Comparison of ENCODE assay signal across 26 cellular contexts in genomic region chr13:93859666-93860065, GRCh38.
A peak's percentile ranks its signal among the peaks of the same experiment; 100 is the strongest.
DNase-seq lines count a peak whose midpoint lies in the region; ATAC-seq and TF ChIP-seq lines count a peak whose summit lies in the region.
"Had no signal": no experiment of that assay in that cellular context is flagged by ENCODE, and none has a peak within 500 bp of the region (broad histone marks: within the 10 kb centered on the region; RNA-seq: fewer than 3 reads in every experiment).

No MANE protein-coding gene starts in this region.

- peak; percentile 8 for DNase-seq in EH (ENCODE audit: low read depth)
- peak; percentile 43 for DNase-seq in NCI-H226
- no peak for DNase-seq in chondrocyte (ENCODE audit: low spot score)
- peak; percentile 74 for DNase-seq in non-pigmented ciliary epithelial cell (ENCODE audit: low read depth)
- DNase-seq in MCF 10A (ENCODE audit: unreplicated experiment): no peak
- DNase-seq: activated CD4-positive, alpha-beta T cell treated with anti-CD3 and anti-CD28 coated beads, Interleukin-2, amount 50 U/mL, for 4 hours; activated naive CD4-positive, alpha-beta T cell treated with anti-CD3 and anti-CD28 coated beads for 36 hours; amniotic stem cell; esophagus squamous epithelium; Kasumi-1; kidney; naive B cell; NCI-H187; NCI-H526; occipital lobe; small intestine; T-helper 1 cell; upper lobe of left lung had no signal

- TF ChIP-seq CTCF in chondrocyte (IDR thresholded peaks at IDR 0.05): no peak
- no peak for TF ChIP-seq CTCF in MCF 10A (IDR thresholded peaks at IDR 0.05; ENCODE audit: unreplicated experiment)

- H3K9me3 Mint-ChIP-seq in chondrocyte (ENCODE audit: low read depth) (peaks cover 4% of the 10 kb centered on the region), MCF 10A (ENCODE audit: unreplicated experiment) (no peaks in the 10 kb centered on the region)
- H3K9me3 Mint-ChIP-seq: activated naive CD4-positive, alpha-beta T cell treated with anti-CD3 and anti-CD28 coated beads for 36 hours; activated T-helper 1 cell treated with anti-CD3 and anti-CD28 coated beads, Interleukin-12 subunit alpha, Interleukin-12 subunit beta, Interleukin-2, Interleukin-4 antibody, amounts not matched to agents 30 ng/mL and 10 ng/mL and 1 ng/mL, durations not matched to agents 14 hours and 24 hours and 36 hours had no signal

- BruUV-seq in MCF 10A (replicated peaks; lab: Mats Ljungman, UMichigan): no TSS peak

- CTCF ChIA-PET in MCF 10A (lab: Yijun Ruan, JAX): no interaction called here

- H3K4me1 Mint-ChIP-seq in chondrocyte (ENCODE audit: low read depth) (peaks cover 50% of the 10 kb centered on the region), MCF 10A (ENCODE audit: insufficient read depth, unreplicated experiment) (peaks cover 22% of the 10 kb centered on the region)
- H3K4me1 Mint-ChIP-seq: naive B cell had no signal

- H3K36me3 Mint-ChIP-seq in chondrocyte (ENCODE audit: low read depth) (no peaks in the 10 kb centered on the region), MCF 10A (ENCODE audit: insufficient read depth, unreplicated experiment) (no peaks in the 10 kb centered on the region)
- H3K36me3 Mint-ChIP-seq: mesothelial cell of epicardium, naive B cell had no signal

- H3K4me3 Mint-ChIP-seq in chondrocyte (ENCODE audit: unreplicated experiment) (no peak overlapping the region), MCF 10A (ENCODE audit: unreplicated experiment) (no peak overlapping the region)
- H3K4me3 Mint-ChIP-seq: activated naive CD4-positive, alpha-beta T cell treated with anti-CD3 and anti-CD28 coated beads for 36 hours; activated T-helper 1 cell treated with anti-CD3 and anti-CD28 coated beads, Interleukin-12 subunit alpha, Interleukin-12 subunit beta, Interleukin-2, Interleukin-4 antibody, amounts not matched to agents 30 ng/mL and 10 ng/mL and 1 ng/mL, durations not matched to agents 14 hours and 24 hours and 36 hours; mesothelial cell of epicardium; naive B cell had no signal

- intact Hi-C loops in MCF 10A (cut with micrococcal nuclease): no loop called here

- POLR2A ChIA-PET in MCF 10A (lab: Yijun Ruan, JAX): no interaction called here

- no peaks in the 10 kb centered on the region for H3K27me3 Mint-ChIP-seq in chondrocyte (ENCODE audit: low read depth)
- H3K27me3 Mint-ChIP-seq in MCF 10A (ENCODE audit: insufficient read depth, unreplicated experiment): no peaks in the 10 kb centered on the region
- H3K27me3 Mint-ChIP-seq: naive B cell had no signal

- H3K27ac Mint-ChIP-seq in chondrocyte (ENCODE audit: unreplicated experiment): peak overlapping the region; percentile 17
- no peak overlapping the region for H3K27ac Mint-ChIP-seq in MCF 10A (ENCODE audit: low read depth, unreplicated experiment)
- H3K27ac Mint-ChIP-seq: activated naive CD4-positive, alpha-beta T cell treated with anti-CD3 and anti-CD28 coated beads for 36 hours; activated T-helper 1 cell treated with anti-CD3 and anti-CD28 coated beads, Interleukin-12 subunit alpha, Interleukin-12 subunit beta, Interleukin-2, Interleukin-4 antibody, amounts not matched to agents 30 ng/mL and 10 ng/mL and 1 ng/mL, durations not matched to agents 14 hours and 24 hours and 36 hours; naive B cell had no signal

- ATAC-seq in SK-N-SH treated with all-trans-retinoic acid at 6 μM for 48 hours (no peak), GM19351 (IDR thresholded peaks at IDR 0.05; ENCODE audit: unreplicated experiment) (no peak), GM21529 (IDR thresholded peaks at IDR 0.05; ENCODE audit: unreplicated experiment) (no peak)
- ATAC-seq: A549, HepG2, Panc1 had no signal

TF ChIP-seq in SK-N-SH treated with all-trans-retinoic acid at 6 μM for 48 hours, 23 proteins besides CTCF, POLR2A, EP300 and RAD21:
- TF ChIP-seq, protein P1, sequence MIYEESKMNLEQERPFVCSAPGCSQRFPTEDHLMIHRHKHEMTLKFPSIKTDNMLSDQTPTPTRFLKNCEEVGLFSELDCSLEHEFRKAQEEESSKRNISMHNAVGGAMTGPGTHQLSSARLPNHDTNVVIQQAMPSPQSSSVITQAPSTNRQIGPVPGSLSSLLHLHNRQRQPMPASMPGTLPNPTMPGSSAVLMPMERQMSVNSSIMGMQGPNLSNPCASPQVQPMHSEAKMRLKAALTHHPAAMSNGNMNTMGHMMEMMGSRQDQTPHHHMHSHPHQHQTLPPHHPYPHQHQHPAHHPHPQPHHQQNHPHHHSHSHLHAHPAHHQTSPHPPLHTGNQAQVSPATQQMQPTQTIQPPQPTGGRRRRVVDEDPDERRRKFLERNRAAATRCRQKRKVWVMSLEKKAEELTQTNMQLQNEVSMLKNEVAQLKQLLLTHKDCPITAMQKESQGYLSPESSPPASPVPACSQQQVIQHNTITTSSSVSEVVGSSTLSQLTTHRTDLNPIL (CRISPR knock-in tag; IDR thresholded peaks at IDR 0.05; ENCODE audit: low read depth): no peak
- TF ChIP-seq ESRRG (CRISPR knock-in tag; IDR thresholded peaks at IDR 0.05): no peak
- no peak for TF ChIP-seq ZFP30 (CRISPR knock-in tag; IDR thresholded peaks at IDR 0.05)
- TF ChIP-seq CSRNP3 (CRISPR knock-in tag; IDR thresholded peaks at IDR 0.05): no peak
- TF ChIP-seq GLIS3 (CRISPR knock-in tag; IDR thresholded peaks at IDR 0.05): no peak
- no peak for TF ChIP-seq ZFP3 (CRISPR knock-in tag; IDR thresholded peaks at IDR 0.05)
- TF ChIP-seq RARB (CRISPR knock-in tag; IDR thresholded peaks at IDR 0.05): no peak
- TF ChIP-seq TCF4 (CRISPR knock-in tag; IDR thresholded peaks at IDR 0.05; ENCODE audit: borderline replicate concordance): no peak
- TF ChIP-seq ZC3H10 (CRISPR knock-in tag; IDR thresholded peaks at IDR 0.05): no peak
- TF ChIP-seq ISL1 (CRISPR knock-in tag; IDR thresholded peaks at IDR 0.05): no peak
- TF ChIP-seq OSR1 (CRISPR knock-in tag; IDR thresholded peaks at IDR 0.05): no peak
- TF ChIP-seq ZNF565 (CRISPR knock-in tag; conservative IDR thresholded peaks at IDR 0.05; ENCODE audit: low read depth): no peak
- TF ChIP-seq TOX (CRISPR knock-in tag; IDR thresholded peaks at IDR 0.05; ENCODE audit: borderline replicate concordance): no peak
- no peak for TF ChIP-seq BACH2 (CRISPR knock-in tag; IDR thresholded peaks at IDR 0.05; ENCODE audit: borderline replicate concordance)
- TF ChIP-seq ZNF70 (CRISPR knock-in tag; IDR thresholded peaks at IDR 0.05): no peak
- TF ChIP-seq POU6F1 (CRISPR knock-in tag; IDR thresholded peaks at IDR 0.05; ENCODE audit: borderline replicate concordance, low read depth): no peak
- TF ChIP-seq, protein P2, sequence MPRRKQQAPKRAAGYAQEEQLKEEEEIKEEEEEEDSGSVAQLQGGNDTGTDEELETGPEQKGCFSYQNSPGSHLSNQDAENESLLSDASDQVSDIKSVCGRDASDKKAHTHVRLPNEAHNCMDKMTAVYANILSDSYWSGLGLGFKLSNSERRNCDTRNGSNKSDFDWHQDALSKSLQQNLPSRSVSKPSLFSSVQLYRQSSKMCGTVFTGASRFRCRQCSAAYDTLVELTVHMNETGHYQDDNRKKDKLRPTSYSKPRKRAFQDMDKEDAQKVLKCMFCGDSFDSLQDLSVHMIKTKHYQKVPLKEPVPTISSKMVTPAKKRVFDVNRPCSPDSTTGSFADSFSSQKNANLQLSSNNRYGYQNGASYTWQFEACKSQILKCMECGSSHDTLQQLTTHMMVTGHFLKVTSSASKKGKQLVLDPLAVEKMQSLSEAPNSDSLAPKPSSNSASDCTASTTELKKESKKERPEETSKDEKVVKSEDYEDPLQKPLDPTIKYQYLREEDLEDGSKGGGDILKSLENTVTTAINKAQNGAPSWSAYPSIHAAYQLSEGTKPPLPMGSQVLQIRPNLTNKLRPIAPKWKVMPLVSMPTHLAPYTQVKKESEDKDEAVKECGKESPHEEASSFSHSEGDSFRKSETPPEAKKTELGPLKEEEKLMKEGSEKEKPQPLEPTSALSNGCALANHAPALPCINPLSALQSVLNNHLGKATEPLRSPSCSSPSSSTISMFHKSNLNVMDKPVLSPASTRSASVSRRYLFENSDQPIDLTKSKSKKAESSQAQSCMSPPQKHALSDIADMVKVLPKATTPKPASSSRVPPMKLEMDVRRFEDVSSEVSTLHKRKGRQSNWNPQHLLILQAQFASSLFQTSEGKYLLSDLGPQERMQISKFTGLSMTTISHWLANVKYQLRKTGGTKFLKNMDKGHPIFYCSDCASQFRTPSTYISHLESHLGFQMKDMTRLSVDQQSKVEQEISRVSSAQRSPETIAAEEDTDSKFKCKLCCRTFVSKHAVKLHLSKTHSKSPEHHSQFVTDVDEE (CRISPR knock-in tag; IDR thresholded peaks at IDR 0.05): no peak
- no peak for TF ChIP-seq CSDC2 (CRISPR knock-in tag; IDR thresholded peaks at IDR 0.05)
- TF ChIP-seq PPARA (CRISPR knock-in tag; IDR thresholded peaks at IDR 0.05; ENCODE audit: borderline replicate concordance): no peak
- no peak for TF ChIP-seq SNAI2 (CRISPR knock-in tag; IDR thresholded peaks at IDR 0.05)

Comparison
In these comparisons a context has a peak if more than half of its experiments do, and no peak if none do; other contexts are left out.
1. DNase-seq: peak in EH (single experiment), NCI-H226 (single experiment) and non-pigmented ciliary epithelial cell (single experiment); none in chondrocyte (single experiment) and MCF 10A (single experiment).